Comparison of ENCODE assay signal across 14 cellular contexts in genomic region chr15:81211376-81211775, GRCh38. TPM values are rescaled to one million over a fixed set of nuclear protein-coding genes. Genes with fewer than 3 reads are reported as not detected.
"Had no signal": no experiment of that assay in that cellular context is flagged by ENCODE, and none has a peak within 500 bp of the region (broad histone marks: within the 10 kb centered on the region; RNA-seq: fewer than 3 reads in every experiment).

No MANE protein-coding gene starts in this region.

- H3K9ac ChIP-seq: parathyroid adenoma had no signal

- H3K27ac ChIP-seq: colonic mucosa, parathyroid adenoma, prostate gland, stomach had no signal

- H3K27me3 ChIP-seq: colonic mucosa had no signal

- ATAC-seq: naive thymus-derived CD4-positive, alpha-beta T cell had no signal

- H3K4me1 ChIP-seq: colonic mucosa, parathyroid adenoma, prostate gland, stomach had no signal

- H3K79me2 ChIP-seq: parathyroid adenoma had no signal

- H3K9me3 ChIP-seq: colonic mucosa, prostate gland had no signal

- DNase-seq: colonic mucosa; dermis blood vessel endothelial cell; effector CD4-positive, alpha-beta T cell; immature natural killer cell; naive thymus-derived CD4-positive, alpha-beta T cell; nephron progenitor cell; small intestine; stimulated activated CD4-positive, alpha-beta T cell treated with anti-CD3 and anti-CD28 coated beads, Interleukin-12 subunit alpha, Interleukin-12 subunit beta, amount 100 ng/mL, for 4 hours; stimulated activated naive CD4-positive, alpha-beta T cell; stomach had no signal

- H3K36me3 ChIP-seq: colonic mucosa, prostate gland, stomach had no signal

- H3K4me3 ChIP-seq: colonic mucosa, prostate gland, stomach had no signal

RNA-seq across cellular contexts. Expression of gene IL16, which starts 14.7 kb away (rescaled TPM):
- total RNA-seq: fibroblast of villous mesenchyme had no signal
- polyA plus RNA-seq: keratinocyte had no signal
